18 cellular contexts compared by ENCODE assay signal in genomic region chr4:8641931-8642650, GRCh38. TPM values are rescaled to one million over a fixed set of nuclear protein-coding genes. Genes with fewer than 3 reads are reported as not detected.
"Had no signal": no experiment of that assay in that cellular context is flagged by ENCODE, and none has a peak within 500 bp of the region (broad histone marks: within the 10 kb centered on the region; RNA-seq: fewer than 3 reads in every experiment).

No MANE protein-coding gene starts in this region.

- H3K9me3 Mint-ChIP-seq: activated naive CD4-positive, alpha-beta T cell treated with anti-CD3 and anti-CD28 coated beads, Interleukin-2, amount 10 ng/mL, durations not matched to agents 7 days and 5 days; activated T-helper 17 cell treated with anti-CD3 and anti-CD28 coated beads, Interleukin-2, amount 50 U/mL, for 72 hours; mesothelial cell of epicardium; stimulated activated naive CD8-positive, alpha-beta T cell treated with anti-CD3 and anti-CD28 coated beads, Interleukin-15, amount 100 ng/mL, for 72 hours; T-cell had no signal

- H3K4me1 Mint-ChIP-seq: activated naive CD4-positive, alpha-beta T cell treated with anti-CD3 and anti-CD28 coated beads, Interleukin-2, amount 10 ng/mL, durations not matched to agents 7 days and 5 days; activated T-helper 17 cell treated with anti-CD3 and anti-CD28 coated beads, Interleukin-2, amount 50 U/mL, for 72 hours; mesothelial cell of epicardium; naive B cell; stimulated activated naive CD8-positive, alpha-beta T cell treated with anti-CD3 and anti-CD28 coated beads, Interleukin-15, amount 100 ng/mL, for 72 hours; T-cell had no signal

- ATAC-seq: activated CD4-positive, CD25-positive, alpha-beta regulatory T cell treated with anti-CD3 and anti-CD28 coated beads, Interleukin-2, amount 50 U/mL, for 24 hours; activated T-helper 17 cell treated with anti-CD3 and anti-CD28 coated beads, Interleukin-2, amount 50 U/mL, for 72 hours; stimulated activated naive CD8-positive, alpha-beta T cell treated with anti-CD3 and anti-CD28 coated beads, Interleukin-15, amount 100 ng/mL, for 72 hours; T-cell had no signal

- DNase-seq: activated CD4-positive, alpha-beta T cell treated with anti-CD3 and anti-CD28 coated beads, Interleukin-2, amount 50 U/mL, for 1 hour; adrenal gland; erythroblast; naive B cell; stimulated activated naive CD8-positive, alpha-beta T cell treated with anti-CD3 and anti-CD28 coated beads, Interleukin-15, amount 100 ng/mL, for 72 hours; T-cell; T-helper 9 cell had no signal

- H3K4me3 Mint-ChIP-seq: activated naive CD4-positive, alpha-beta T cell treated with anti-CD3 and anti-CD28 coated beads, Interleukin-2, amount 10 ng/mL, durations not matched to agents 7 days and 5 days; activated T-helper 17 cell treated with anti-CD3 and anti-CD28 coated beads, Interleukin-2, amount 50 U/mL, for 72 hours; mesothelial cell of epicardium; stimulated activated naive CD8-positive, alpha-beta T cell treated with anti-CD3 and anti-CD28 coated beads, Interleukin-15, amount 100 ng/mL, for 72 hours; T-cell had no signal

- H3K9me3 ChIP-seq: adrenal gland, right atrium auricular region, upper lobe of left lung had no signal

- H3K27me3 Mint-ChIP-seq: activated naive CD4-positive, alpha-beta T cell treated with anti-CD3 and anti-CD28 coated beads, Interleukin-2, amount 10 ng/mL, durations not matched to agents 7 days and 5 days; activated T-helper 17 cell treated with anti-CD3 and anti-CD28 coated beads, Interleukin-2, amount 50 U/mL, for 72 hours had no signal

- H3K27ac ChIP-seq: adrenal gland, dorsolateral prefrontal cortex, hepatocyte, right atrium auricular region, SK-N-MC, upper lobe of left lung had no signal

- H3K27ac Mint-ChIP-seq: activated naive CD4-positive, alpha-beta T cell treated with anti-CD3 and anti-CD28 coated beads, Interleukin-2, amount 10 ng/mL, durations not matched to agents 7 days and 5 days; activated T-helper 17 cell treated with anti-CD3 and anti-CD28 coated beads, Interleukin-2, amount 50 U/mL, for 72 hours; mesothelial cell of epicardium; stimulated activated naive CD8-positive, alpha-beta T cell treated with anti-CD3 and anti-CD28 coated beads, Interleukin-15, amount 100 ng/mL, for 72 hours; T-cell had no signal

- H3K36me3 Mint-ChIP-seq: activated naive CD4-positive, alpha-beta T cell treated with anti-CD3 and anti-CD28 coated beads, Interleukin-2, amount 10 ng/mL, durations not matched to agents 7 days and 5 days; mesothelial cell of epicardium; naive B cell; T-cell had no signal

- H3K27me3 ChIP-seq: adrenal gland, right atrium auricular region, upper lobe of left lung had no signal

- H3K4me3 ChIP-seq: adrenal gland, dorsolateral prefrontal cortex, hepatocyte, lung, right atrium auricular region, SK-N-MC, upper lobe of left lung had no signal

- H3K36me3 ChIP-seq: adrenal gland, right atrium auricular region, upper lobe of left lung had no signal

- H3K4me1 ChIP-seq: adrenal gland, right atrium auricular region, upper lobe of left lung had no signal

RNA-seq across cellular contexts. Expression of gene CPZ, which starts 49.5 kb away (rescaled TPM):
- total RNA-seq: activated CD8-positive, alpha-beta memory T cell treated with anti-CD3 and anti-CD28 coated beads for 36 hours; activated T-helper 17 cell treated with anti-CD3 and anti-CD28 coated beads, Interleukin-2, amount 50 U/mL, for 72 hours had no signal
